Comparison of ENCODE assay signal across 26 cellular contexts in the genomic region with DNA sequence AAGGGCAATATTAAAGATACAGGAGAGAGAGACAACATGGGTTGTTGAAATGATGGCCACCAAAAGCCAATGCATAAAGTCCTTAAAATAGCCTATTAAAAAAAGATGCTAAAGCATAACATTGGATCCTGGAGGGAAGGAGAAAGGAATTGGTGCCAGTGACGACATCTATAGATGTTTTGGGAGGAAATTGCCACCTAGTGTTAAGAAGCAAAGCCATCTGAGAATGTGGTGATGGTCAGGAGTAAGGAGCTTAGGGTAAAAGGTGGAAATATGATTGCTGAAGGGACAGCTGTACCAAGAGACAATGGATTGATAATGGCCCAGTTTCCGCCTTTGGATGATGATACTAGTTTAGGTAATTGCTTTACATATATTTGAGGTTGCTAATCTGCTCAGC.
DNase-seq lines count a peak whose midpoint lies in the region; ATAC-seq, FAIRE-seq and TF ChIP-seq lines count a peak whose summit lies in the region.
"Had no signal": no experiment of that assay in that cellular context is flagged by ENCODE, and none has a peak within 500 bp of the region (broad histone marks: within the 10 kb centered on the region; RNA-seq: fewer than 3 reads in every experiment).

No MANE protein-coding gene starts in this region.

- H3K27me3 ChIP-seq in SK-N-SH (ENCODE audit: insufficient read depth) = no peaks in the 10 kb centered on the region
- H3K27me3 ChIP-seq: sigmoid colon had no signal

- H3K4me1 ChIP-seq in SK-N-SH (ENCODE audit: control insufficient read depth in 1 of 2, insufficient read depth in 2 of 2, low read depth in 1 of 2, low read length in 1 of 2) = no peaks in the 10 kb centered on the region; a peak in 3 of 4 replicates
- H3K4me1 ChIP-seq: esophagus squamous epithelium, sigmoid colon had no signal

- TF ChIP-seq EP300 in SK-N-SH (IDR thresholded peaks at IDR 0.05; ENCODE audit: borderline replicate concordance in 1 of 2, low read depth in 1 of 2, low read length in 1 of 2) = no peak

- H3F3A ChIP-seq in SK-N-SH (replicated peaks; ENCODE audit: insufficient read depth) = no peaks in the 10 kb centered on the region

- H3K4me3 ChIP-seq in SK-N-SH (ENCODE audit: low read depth in 2 of 2, low read length in 1 of 2) = no peak overlapping the region
- H3K4me3 ChIP-seq in choroid plexus epithelial cell (ENCODE audit: low read depth, low read length) = no peak overlapping the region
- H3K4me3 ChIP-seq: esophagus squamous epithelium, sigmoid colon had no signal

- DNase-seq in SK-N-SH (no peak), NCI-H146 treated with DMSO at 0.1 percent for 48 hours (lab: John Stamatoyannopoulos, UW; ENCODE audit: unreplicated experiment) (peak; percentile 50), choroid plexus epithelial cell (ENCODE audit: low read depth) (no peak), urothelium cell line (ENCODE audit: low spot score) (no peak), DMS114 treated with DMSO at 0.1 percent for 48 hours (lab: John Stamatoyannopoulos, UW; ENCODE audit: unreplicated experiment) (no peak)
- DNase-seq: 8988T; activated CD4-positive, alpha-beta memory T cell treated with anti-CD3 and anti-CD28 coated beads for 36 hours; activated CD8-positive, alpha-beta memory T cell treated with anti-CD3 and anti-CD28 coated beads, Interleukin-2, amount 50 U/mL, for 48 hours; activated naive CD4-positive, alpha-beta T cell treated with anti-CD3 and anti-CD28 coated beads, Interleukin-2, amount 50 U/mL, for 16 hours; amniotic stem cell; CD8-positive, alpha-beta memory T cell; DMS153; esophagus squamous epithelium; Karpas-422; NCI-H1694; NCI-H510A; NK-92 treated with Interleukin-12 subunit alpha and Interleukin-12 subunit beta, amount 100 ng/mL, for 24 hours; sigmoid colon; stimulated activated CD4-positive, alpha-beta T cell treated with anti-CD3 and anti-CD28 coated beads, Interleukin-4, amount 100 ng/mL, for 4 hours; stimulated activated naive B cell treated with anti-CD40 and anti-IgM and Interleukin-4, amounts not matched to agents 10 μg/mL and 1 μg/mL and 100 μg/mL, for 72 hours; T-helper 1 cell had no signal

- no peaks in the 10 kb centered on the region for H4K20me1 ChIP-seq in SK-N-SH (ENCODE audit: insufficient read depth)

- no peak overlapping the region for H2AFZ ChIP-seq in SK-N-SH (ENCODE audit: low read depth)

- no peak for TF ChIP-seq CTCF in SK-N-SH (IDR thresholded peaks at IDR 0.05)
- peak; percentile 31 for TF ChIP-seq CTCF in choroid plexus epithelial cell (conservative IDR thresholded peaks at IDR 0.05; ENCODE audit: low read depth, low read length)

- peak; percentile 91 for FAIRE-seq in urothelium cell line (lab: Jason Lieb, UNC)
- FAIRE-seq: H1 had no signal

- no peaks in the 10 kb centered on the region for H3K36me3 ChIP-seq in SK-N-SH (replicated peaks in 1 of 2; ENCODE audit: control insufficient read depth in 1 of 2, insufficient read depth in 2 of 2, low read length in 1 of 2)
- H3K36me3 ChIP-seq: esophagus squamous epithelium, sigmoid colon had no signal

- ATAC-seq in SK-N-SH treated with all-trans-retinoic acid at 6 μM for 48 hours = peak; percentile 24; the same call in 2 of the 3 replicates
- ATAC-seq in HG02678 (IDR thresholded peaks at IDR 0.05; ENCODE audit: unreplicated experiment) = no peak
- no peak for ATAC-seq in HG02970 (IDR thresholded peaks at IDR 0.05; ENCODE audit: low FRiP score, unreplicated experiment)
- ATAC-seq: Panc1; stimulated activated naive B cell treated with anti-CD40 and anti-IgM and Interleukin-4, amounts not matched to agents 10 μg/mL and 1 μg/mL and 100 μg/mL, for 72 hours had no signal

- no peaks in the 10 kb centered on the region for H3K9me3 ChIP-seq in SK-N-SH
- H3K9me3 ChIP-seq: esophagus squamous epithelium, sigmoid colon had no signal

- no peak overlapping the region for H3K4me2 ChIP-seq in SK-N-SH

- H3K9ac ChIP-seq in SK-N-SH = no peak overlapping the region

- no peaks in the 10 kb centered on the region for H3K79me2 ChIP-seq in SK-N-SH (ENCODE audit: insufficient read depth)

- H3K27ac ChIP-seq in SK-N-SH (ENCODE audit: low read depth in 2 of 2, low read length in 1 of 2) = no peak overlapping the region
- H3K27ac ChIP-seq: esophagus squamous epithelium, sigmoid colon had no signal

- 92% methylated on average over 2 of the region's 2 CpGs for WGBS in SK-N-SH (ENCODE audit: low lambda C conversion rate)

- TF ChIP-seq RAD21 in SK-N-SH (IDR thresholded peaks at IDR 0.05; ENCODE audit: low read length) = no peak

- no peaks in the 10 kb centered on the region for H3K9me2 ChIP-seq in SK-N-SH

- CTCF ChIA-PET in SK-N-SH (lab: Yijun Ruan, JAX) = no interaction called here

- POLR2A ChIA-PET in SK-N-SH (lab: Yijun Ruan, JAX) = no interaction called here

TF ChIP-seq in SK-N-SH treated with all-trans-retinoic acid at 6 μM for 48 hours, 23 proteins besides CTCF, POLR2A, EP300 and RAD21:
- TF ChIP-seq SNAI2 (CRISPR knock-in tag; IDR thresholded peaks at IDR 0.05) (no peak), ZNF8 (CRISPR knock-in tag; IDR thresholded peaks at IDR 0.05) (no peak), TCF4 (CRISPR knock-in tag; IDR thresholded peaks at IDR 0.05; ENCODE audit: borderline replicate concordance) (no peak), RARB (CRISPR knock-in tag; IDR thresholded peaks at IDR 0.05) (no peak), ISL1 (CRISPR knock-in tag; IDR thresholded peaks at IDR 0.05) (no peak), CSDC2 (CRISPR knock-in tag; IDR thresholded peaks at IDR 0.05) (no peak)
- TF ChIP-seq, protein P1, sequence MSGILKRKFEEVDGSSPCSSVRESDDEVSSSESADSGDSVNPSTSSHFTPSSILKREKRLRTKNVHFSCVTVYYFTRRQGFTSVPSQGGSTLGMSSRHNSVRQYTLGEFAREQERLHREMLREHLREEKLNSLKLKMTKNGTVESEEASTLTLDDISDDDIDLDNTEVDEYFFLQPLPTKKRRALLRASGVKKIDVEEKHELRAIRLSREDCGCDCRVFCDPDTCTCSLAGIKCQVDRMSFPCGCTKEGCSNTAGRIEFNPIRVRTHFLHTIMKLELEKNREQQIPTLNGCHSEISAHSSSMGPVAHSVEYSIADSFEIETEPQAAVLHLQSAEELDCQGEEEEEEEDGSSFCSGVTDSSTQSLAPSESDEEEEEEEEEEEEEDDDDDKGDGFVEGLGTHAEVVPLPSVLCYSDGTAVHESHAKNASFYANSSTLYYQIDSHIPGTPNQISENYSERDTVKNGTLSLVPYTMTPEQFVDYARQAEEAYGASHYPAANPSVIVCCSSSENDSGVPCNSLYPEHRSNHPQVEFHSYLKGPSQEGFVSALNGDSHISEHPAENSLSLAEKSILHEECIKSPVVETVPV (CRISPR knock-in tag; IDR thresholded peaks at IDR 0.05) = no peak

TF ChIP-seq in SK-N-SH, 30 proteins besides CTCF, POLR2A, EP300 and RAD21:
- TF ChIP-seq TCF12 (IDR thresholded peaks at IDR 0.05) (no peak), MEF2A (IDR thresholded peaks at IDR 0.05; ENCODE audit: borderline replicate concordance, low read depth) (no peak), RFX5 (IDR thresholded peaks at IDR 0.05; ENCODE audit: low read length) (no peak), NRF1 (IDR thresholded peaks at IDR 0.05; ENCODE audit: low read depth, low read length) (no peak), EZH2phosphoT487 (IDR thresholded peaks at IDR 0.05; ENCODE audit: borderline replicate concordance, low read depth) (no peak)
